In the genomic region with DNA sequence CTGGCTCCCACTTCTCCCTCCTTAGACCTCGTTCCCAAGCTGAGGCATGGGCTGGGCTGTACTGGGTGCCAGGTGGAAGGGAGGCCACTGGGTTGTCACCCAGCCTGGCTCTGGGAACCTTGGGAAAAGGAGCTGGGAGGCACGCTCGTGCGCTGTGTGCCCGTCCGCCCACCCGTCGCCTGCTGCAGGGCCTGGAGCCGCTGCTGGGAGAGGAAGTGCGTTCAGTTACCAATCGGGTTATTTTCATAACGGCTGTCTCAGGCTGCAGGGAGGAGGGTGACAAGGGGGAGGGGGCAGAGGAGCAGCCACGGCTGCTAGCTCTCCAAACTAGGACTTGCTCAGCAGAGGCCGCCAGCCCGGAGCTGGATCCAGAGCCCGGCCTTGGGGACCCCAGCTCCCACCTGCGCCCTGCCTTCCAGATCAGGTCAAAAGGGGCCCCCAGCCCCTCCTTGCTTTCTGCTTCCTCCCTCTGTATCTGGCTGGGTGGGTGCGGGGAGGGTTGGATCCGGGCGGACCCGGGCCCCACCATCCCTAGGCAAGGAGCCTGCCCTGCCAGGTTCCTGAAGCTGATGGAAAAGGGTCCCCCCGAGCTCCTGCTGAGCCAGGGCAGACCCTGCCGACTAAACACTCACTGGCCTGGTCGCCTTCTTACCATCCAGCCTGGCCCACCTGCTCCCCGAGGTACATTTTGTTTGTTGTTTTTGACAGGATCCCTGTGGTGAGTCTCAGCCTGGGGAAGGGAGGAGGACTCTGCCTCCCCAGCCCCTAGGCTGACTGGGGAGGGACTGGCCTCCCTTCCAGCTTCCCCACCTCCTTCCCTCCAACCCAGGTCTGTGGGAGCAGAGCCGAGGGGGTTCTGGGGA, we compare ENCODE assay signal across 8 cellular contexts.
DNase-seq lines count a peak whose midpoint lies in the region; ATAC-seq lines count a peak whose summit lies in the region.

No MANE protein-coding gene starts in this region.

- peak overlapping the region; percentile 29; the same call in 1 of the 2 replicates for H3K27ac ChIP-seq in ACC112 (ENCODE audit: low read depth, low read length)

- H2AFZ ChIP-seq in ACC112 (ENCODE audit: low read length, unreplicated experiment) = no peak overlapping the region

- H3K4me3 ChIP-seq in ACC112 (ENCODE audit: low read depth, low read length) (peak overlapping the region; percentile 1; the same call in 1 of the 2 replicates), adipocyte (ENCODE audit: low read length) (no peak overlapping the region)

- peak overlapping the region; percentile 41 for H3K9ac ChIP-seq in adipocyte (ENCODE audit: low read length)

- H3K36me3 ChIP-seq in ACC112 (ENCODE audit: insufficient read depth, low read length) (no peaks in the 10 kb centered on the region), adipocyte (ENCODE audit: control insufficient read depth, insufficient read depth, low read length, severe bottlenecking) (no peaks in the 10 kb centered on the region)

- ATAC-seq in GM19043 (IDR thresholded peaks at IDR 0.05; ENCODE audit: low read depth, unreplicated experiment) (peak; percentile 92), HG03196 (IDR thresholded peaks at IDR 0.05; ENCODE audit: unreplicated experiment) (peak; percentile 81)

- peaks cover 34% of the 10 kb centered on the region for H3K4me1 ChIP-seq in ACC112 (ENCODE audit: control insufficient read depth, insufficient read depth, low read length, unreplicated experiment)
- peaks cover 26% of the 10 kb centered on the region for H3K4me1 ChIP-seq in adipocyte (ENCODE audit: control insufficient read depth, insufficient read depth, low read length)

- peaks cover 11% of the 10 kb centered on the region for H3K79me2 ChIP-seq in ACC112 (ENCODE audit: control insufficient read depth, insufficient read depth, low read length, unreplicated experiment)

- DNase-seq in SIG-M5 treated with dmso at 0.1 percent for 504 hours (lab: John Stamatoyannopoulos, UW; ENCODE audit: unreplicated experiment) (peak; percentile 89), adipocyte (ENCODE audit: low read depth) (peak; percentile 18), iPS-NIHi11 (ENCODE audit: low spot score) (peak; percentile 54), RKO (ENCODE audit: low spot score) (no peak)
- peak; percentile 79 for DNase-seq in stimulated activated CD4-positive, alpha-beta T cell treated with anti-CD3 and anti-CD28 coated beads, Interleukin-15, amount 100 ng/mL, for 24 hours

- H3K27me3 ChIP-seq in ACC112 (ENCODE audit: insufficient read depth, low read length) (no peaks in the 10 kb centered on the region), adipocyte (replicated peaks; ENCODE audit: control insufficient read depth, insufficient read depth, low read length) (no peaks in the 10 kb centered on the region)

- H3K9me3 ChIP-seq in adipocyte (ENCODE audit: control insufficient read depth, low read length) = no peaks in the 10 kb centered on the region
